11 cellular contexts compared by ENCODE assay signal in genomic region chr5:171637811-171638210, GRCh38.
"Had no signal": no experiment of that assay in that cellular context is flagged by ENCODE, and none has a peak within 500 bp of the region (broad histone marks: within the 10 kb centered on the region; RNA-seq: fewer than 3 reads in every experiment).

No MANE protein-coding gene starts in this region.

- H3K4me2 ChIP-seq: GM23338 had no signal

- H3K36me3 ChIP-seq: HAP-1 had no signal

- ATAC-seq: GM23338, HCT116 had no signal

- H3K27ac ChIP-seq: GM23248 had no signal

- H3K9me3 ChIP-seq: HAP-1 had no signal

- H3K9ac ChIP-seq: GM23248 had no signal

- FAIRE-seq: H1, H54 had no signal

- H3K4me3 ChIP-seq: GM23248, GM23338, HAP-1 had no signal

- H2AFZ ChIP-seq: GM23248, GM23338 had no signal

- DNase-seq: GM23248, GOT3, H7, H9, HCEC 1CT, HFFc6 had no signal

- H3K4me1 ChIP-seq: HAP-1 had no signal
